ENCODE assay signal across 27 cellular contexts in the genomic region with DNA sequence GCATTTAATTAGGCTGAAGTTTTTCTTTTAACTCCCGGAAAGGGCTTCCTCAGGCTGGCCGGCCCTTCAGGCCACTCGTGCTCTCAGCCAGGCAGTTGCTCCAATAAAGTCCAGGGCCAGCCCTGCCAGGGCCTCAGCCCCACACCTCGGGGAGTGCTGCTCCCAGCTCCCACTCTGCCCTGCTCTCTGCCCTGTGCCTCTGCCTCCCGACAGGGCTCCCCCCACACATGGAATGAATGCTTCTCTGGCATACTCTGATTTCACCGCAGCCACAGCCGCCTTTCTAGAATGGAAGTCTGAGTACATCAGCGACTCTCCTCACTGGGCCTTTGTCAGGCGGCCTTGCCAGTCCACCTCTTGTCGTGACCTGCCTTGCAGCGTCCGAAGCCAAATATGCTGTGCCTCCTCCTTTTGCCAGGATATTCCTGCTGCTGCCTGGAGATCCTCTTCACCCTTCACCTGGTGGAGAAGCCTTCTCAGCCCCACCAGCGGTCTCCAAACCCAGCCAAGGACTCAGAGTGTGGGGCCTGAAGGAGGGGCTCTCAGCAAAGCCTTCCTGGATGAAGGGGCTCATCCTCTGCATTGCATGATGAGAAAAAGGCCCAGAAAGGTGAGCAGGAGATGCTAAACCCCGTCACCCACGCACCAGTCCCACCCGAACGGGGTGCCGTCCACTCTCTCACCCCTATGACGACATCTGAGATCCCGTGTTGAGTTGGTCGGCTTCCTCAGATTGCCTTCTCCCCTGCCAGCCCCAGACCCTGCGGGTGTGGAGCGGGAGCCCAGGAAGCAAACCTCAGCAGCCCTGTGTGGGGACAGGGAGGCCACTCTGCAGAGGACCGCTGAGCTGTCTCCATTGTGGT.
DNase-seq lines count a peak whose midpoint lies in the region; ATAC-seq and TF ChIP-seq lines count a peak whose summit lies in the region.
"Had no signal": no experiment of that assay in that cellular context is flagged by ENCODE, and none has a peak within 500 bp of the region (broad histone marks: within the 10 kb centered on the region; RNA-seq: fewer than 3 reads in every experiment).

No MANE protein-coding gene starts in this region.

- H3K9me3 ChIP-seq in right atrium auricular region (no peaks in the 10 kb centered on the region), vagina (no peaks in the 10 kb centered on the region)
- H3K9me3 ChIP-seq: A549, Caco-2, ovary, Peyer's patch, sigmoid colon, SJCRH30, transverse colon had no signal

- H3K9me3 Mint-ChIP-seq in nephron progenitor cell (no peaks in the 10 kb centered on the region), CD14-positive monocyte (peaks cover 3 to 8% (median 5%) of the 10 kb centered on the region in 7 donors)

- H3K27me3 Mint-ChIP-seq in nephron progenitor cell (ENCODE audit: low read depth, poor library complexity) (peaks cover 12% of the 10 kb centered on the region), CD14-positive monocyte (ENCODE audit: low read depth in 3 of 3) (peaks cover 0 to 2% (median 1%) of the 10 kb centered on the region in 3 donors)
- H3K27me3 Mint-ChIP-seq: B cell; stimulated activated naive CD8-positive, alpha-beta T cell treated with anti-CD3 and anti-CD28 coated beads, Interleukin-15, Interleukin-2, amounts not matched to agents 100 ng/mL and 50 ng/mL, for 24 hours had no signal

- TF ChIP-seq POLR2A in vagina (IDR thresholded peaks at IDR 0.05) = no peak

- TF ChIP-seq CTCF in right atrium auricular region (IDR thresholded peaks at IDR 0.05) (no peak), coronary artery (IDR thresholded peaks at IDR 0.05) (no peak), nephron progenitor cell (IDR thresholded peaks at IDR 0.05) (no peak), vagina (IDR thresholded peaks at IDR 0.05) (no peak), CD14-positive monocyte (IDR thresholded peaks at IDR 0.05) (no peak)

- H3K36me3 ChIP-seq in right atrium auricular region (no peaks in the 10 kb centered on the region), vagina (no peaks in the 10 kb centered on the region)
- H3K36me3 ChIP-seq: brain microvascular endothelial cell, ovary, Peyer's patch, sigmoid colon, SJCRH30, transverse colon had no signal

- no peak overlapping the region for H3K4me3 ChIP-seq in right atrium auricular region
- no peak overlapping the region for H3K4me3 ChIP-seq in coronary artery
- no peak overlapping the region for H3K4me3 ChIP-seq in vagina
- H3K4me3 ChIP-seq: A549, ovary, Peyer's patch, sigmoid colon, SJCRH30, transverse colon had no signal

- H3K4me1 ChIP-seq in right atrium auricular region (peaks cover 0 to 5% of the 10 kb centered on the region in 2 donors), vagina (peaks cover 18% of the 10 kb centered on the region)
- H3K4me1 ChIP-seq: A549, Caco-2, Peyer's patch, sigmoid colon, SJCRH30, transverse colon had no signal

- no peak for ATAC-seq in HG03442 (IDR thresholded peaks at IDR 0.05; ENCODE audit: unreplicated experiment)
- no peak for ATAC-seq in HG02642 (IDR thresholded peaks at IDR 0.05; ENCODE audit: poor library complexity, unreplicated experiment)
- ATAC-seq: A549, T-cell had no signal

- H3K27ac ChIP-seq in right atrium auricular region = no peak overlapping the region
- H3K27ac ChIP-seq in coronary artery = no peak overlapping the region
- H3K27ac ChIP-seq in vagina = no peak overlapping the region
- H3K27ac ChIP-seq: A549, brain microvascular endothelial cell, HL-60, ovary, Peyer's patch, sigmoid colon, SJCRH30, transverse colon had no signal

- DNase-seq in right atrium auricular region (ENCODE audit: low spot score) (peak; percentile 54), cardiac septum (ENCODE audit: low spot score) (no peak), coronary artery (ENCODE audit: low spot score) (peak; percentile 56), nephron progenitor cell (peak; percentile 11), vagina (ENCODE audit: extremely low spot score in 2 of 2) (peak; percentile 79), CD14-positive monocyte (ENCODE audit: low spot score) (no peak)
- DNase-seq: activated CD4-positive, CD25-positive, alpha-beta regulatory T cell treated with anti-CD3 and anti-CD28 coated beads, Interleukin-2, amount 50 U/mL, for 72 hours; activated naive CD4-positive, alpha-beta T cell; activated T-cell treated with anti-CD3 and anti-CD28 coated beads, Interleukin-2, amount 50 U/mL, for 48 hours; brain microvascular endothelial cell; Caco-2; cortex of kidney; DMS79 treated with DMSO at 0.1 percent for 48 hours; NCI-H1694; NCI-H510A; ovary; Peyer's patch; sigmoid colon; SJCRH30; T-cell; transverse colon had no signal

- H3K27ac Mint-ChIP-seq in nephron progenitor cell (peak overlapping the region; percentile 62), CD14-positive monocyte (no peak overlapping the region)
- H3K27ac Mint-ChIP-seq: B cell; stimulated activated naive CD8-positive, alpha-beta T cell treated with anti-CD3 and anti-CD28 coated beads, Interleukin-15, Interleukin-2, amounts not matched to agents 100 ng/mL and 50 ng/mL, for 24 hours; T-cell had no signal

- H3K4me3 Mint-ChIP-seq in nephron progenitor cell = no peak overlapping the region
- no peak overlapping the region for H3K4me3 Mint-ChIP-seq in CD14-positive monocyte
- H3K4me3 Mint-ChIP-seq: B cell; stimulated activated naive CD8-positive, alpha-beta T cell treated with anti-CD3 and anti-CD28 coated beads, Interleukin-15, Interleukin-2, amounts not matched to agents 100 ng/mL and 50 ng/mL, for 24 hours; T-cell had no signal

- no peaks in the 10 kb centered on the region for H3K27me3 ChIP-seq in right atrium auricular region
- no peaks in the 10 kb centered on the region for H3K27me3 ChIP-seq in vagina
- H3K27me3 ChIP-seq: brain microvascular endothelial cell, ovary, Peyer's patch, sigmoid colon, SJCRH30, transverse colon had no signal

- intact Hi-C loops in cardiac septum (cut with DNase I) = no loop called here
- intact Hi-C loops in vagina (cut with DNase I) = no loop called here
- intact Hi-C loops in CD14-positive monocyte (cut with micrococcal nuclease) = no loop called here

- no peaks in the 10 kb centered on the region for H3K36me3 Mint-ChIP-seq in nephron progenitor cell (ENCODE audit: low read depth)
- no peaks in the 10 kb centered on the region for H3K36me3 Mint-ChIP-seq in CD14-positive monocyte
- H3K36me3 Mint-ChIP-seq: T-cell had no signal

- peaks cover 30% of the 10 kb centered on the region for H3K4me1 Mint-ChIP-seq in nephron progenitor cell
- H3K4me1 Mint-ChIP-seq in CD14-positive monocyte = no peaks in the 10 kb centered on the region
- H3K4me1 Mint-ChIP-seq: B cell, T-cell had no signal

Comparison
In these comparisons a context has a peak if more than half of its experiments do, and no peak if none do; other contexts are left out.
1. DNase-seq: peak in right atrium auricular region (single experiment), coronary artery (single experiment), nephron progenitor cell (single experiment) and vagina (2 of 2); none in cardiac septum (single experiment) and CD14-positive monocyte (single experiment).